ENCODE assay signal across 1 cellular context in genomic region chr1:19436716-19437476, GRCh38.
A peak's percentile ranks its signal among the peaks of the same experiment; 100 is the strongest.
TF ChIP-seq lines count a peak whose summit lies in the region.

No MANE protein-coding gene starts in this region.

TF ChIP-seq in HepG2, 621 proteins besides CTCF, POLR2A, EP300 and RAD21 (continued from another document and continues in another):
- TF ChIP-seq ATF1 (CRISPR knock-in tag; IDR thresholded peaks at IDR 0.05) (no peak), FOXJ3 (CRISPR knock-in tag; IDR thresholded peaks at IDR 0.05; ENCODE audit: borderline replicate concordance) (peak; percentile 91), ZFP91 (CRISPR knock-in tag; IDR thresholded peaks at IDR 0.05; ENCODE audit: borderline replicate concordance) (no peak), PHF8 (CRISPR knock-in tag; IDR thresholded peaks at IDR 0.05) (no peak), SP5 (CRISPR knock-in tag; IDR thresholded peaks at IDR 0.05; ENCODE audit: borderline replicate concordance, low read depth) (peak; percentile 31; the same call in 1 of the 2 replicates), MIER2 (CRISPR knock-in tag; IDR thresholded peaks at IDR 0.05) (no peak), ZNF567 (CRISPR knock-in tag; IDR thresholded peaks at IDR 0.05; ENCODE audit: borderline replicate concordance) (no peak), ZNF615 (CRISPR knock-in tag; IDR thresholded peaks at IDR 0.05; ENCODE audit: borderline replicate concordance) (no peak), ZNF792 (CRISPR knock-in tag; IDR thresholded peaks at IDR 0.05) (peak; percentile 82; the same call in 1 of the 2 replicates), ZNF451 (CRISPR knock-in tag; IDR thresholded peaks at IDR 0.05) (no peak), NFRKB (IDR thresholded peaks at IDR 0.05) (no peak), ZFP36 (IDR thresholded peaks at IDR 0.05; ENCODE audit: borderline replicate concordance, low read depth, low read length, partially characterized antibody) (no peak), ZNF331 (CRISPR knock-in tag; IDR thresholded peaks at IDR 0.05) (peak; percentile 88), ZSCAN12 (CRISPR knock-in tag; IDR thresholded peaks at IDR 0.05) (no peak), ZSCAN21 (CRISPR knock-in tag; IDR thresholded peaks at IDR 0.05; ENCODE audit: borderline replicate concordance) (peak; percentile 77; the same call in 1 of the 2 replicates), GRHL1 (CRISPR knock-in tag; conservative IDR thresholded peaks at IDR 0.05) (no peak), ZBTB42 (CRISPR knock-in tag; IDR thresholded peaks at IDR 0.05) (no peak), STAG1 (CRISPR knock-in tag; IDR thresholded peaks at IDR 0.05) (peak; percentile 19; the same call in 1 of the 2 replicates), ZNF326 (CRISPR knock-in tag; IDR thresholded peaks at IDR 0.05; ENCODE audit: borderline replicate concordance) (no peak), CHCHD3 (CRISPR knock-in tag; IDR thresholded peaks at IDR 0.05) (no peak), TEAD3 (CRISPR knock-in tag; optimal IDR thresholded peaks at IDR 0.05; ENCODE audit: borderline replicate concordance) (peak; percentile 83), FOXK1 (CRISPR knock-in tag; IDR thresholded peaks at IDR 0.05; ENCODE audit: borderline replicate concordance, low read depth) (peak; percentile 65; the same call in 1 of the 2 replicates), ZNF34 (CRISPR knock-in tag; IDR thresholded peaks at IDR 0.05; ENCODE audit: borderline replicate concordance) (no peak), MYNN (CRISPR knock-in tag; IDR thresholded peaks at IDR 0.05; ENCODE audit: low read depth) (no peak), TEAD2 (CRISPR knock-in tag; IDR thresholded peaks at IDR 0.05) (no peak), ZSCAN9 (CRISPR knock-in tag; IDR thresholded peaks at IDR 0.05; ENCODE audit: borderline replicate concordance) (0 out of 2 replicates have a peak, but pooled peaks have one; percentile 61), ZNF761 (CRISPR knock-in tag; conservative IDR thresholded peaks at IDR 0.05) (no peak), ZMYM2 (CRISPR knock-in tag; IDR thresholded peaks at IDR 0.05) (no peak), IKZF1 (IDR thresholded peaks at IDR 0.05) (no peak), SALL1 (CRISPR knock-in tag; IDR thresholded peaks at IDR 0.05) (peak; percentile 99), ZNF564 (CRISPR knock-in tag; IDR thresholded peaks at IDR 0.05) (no peak), CBX2 (IDR thresholded peaks at IDR 0.05; ENCODE audit: low read depth, low read length) (no peak), CBX2 (CRISPR knock-in tag; IDR thresholded peaks at IDR 0.05; ENCODE audit: low read depth) (no peak), ZGPAT (CRISPR knock-in tag; IDR thresholded peaks at IDR 0.05) (peak; percentile 81), MTF1 (CRISPR knock-in tag; IDR thresholded peaks at IDR 0.05) (no peak), ZMYM3 (CRISPR knock-in tag; IDR thresholded peaks at IDR 0.05) (peak; percentile 83), ZNF800 (CRISPR knock-in tag; IDR thresholded peaks at IDR 0.05) (no peak), ZSCAN20 (CRISPR knock-in tag; IDR thresholded peaks at IDR 0.05; ENCODE audit: borderline replicate concordance) (no peak)
- TF ChIP-seq, protein P1, sequence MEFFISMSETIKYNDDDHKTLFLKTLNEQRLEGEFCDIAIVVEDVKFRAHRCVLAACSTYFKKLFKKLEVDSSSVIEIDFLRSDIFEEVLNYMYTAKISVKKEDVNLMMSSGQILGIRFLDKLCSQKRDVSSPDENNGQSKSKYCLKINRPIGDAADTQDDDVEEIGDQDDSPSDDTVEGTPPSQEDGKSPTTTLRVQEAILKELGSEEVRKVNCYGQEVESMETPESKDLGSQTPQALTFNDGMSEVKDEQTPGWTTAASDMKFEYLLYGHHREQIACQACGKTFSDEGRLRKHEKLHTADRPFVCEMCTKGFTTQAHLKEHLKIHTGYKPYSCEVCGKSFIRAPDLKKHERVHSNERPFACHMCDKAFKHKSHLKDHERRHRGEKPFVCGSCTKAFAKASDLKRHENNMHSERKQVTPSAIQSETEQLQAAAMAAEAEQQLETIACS (CRISPR knock-in tag; IDR thresholded peaks at IDR 0.05) = no peak
- TF ChIP-seq, protein P2, sequence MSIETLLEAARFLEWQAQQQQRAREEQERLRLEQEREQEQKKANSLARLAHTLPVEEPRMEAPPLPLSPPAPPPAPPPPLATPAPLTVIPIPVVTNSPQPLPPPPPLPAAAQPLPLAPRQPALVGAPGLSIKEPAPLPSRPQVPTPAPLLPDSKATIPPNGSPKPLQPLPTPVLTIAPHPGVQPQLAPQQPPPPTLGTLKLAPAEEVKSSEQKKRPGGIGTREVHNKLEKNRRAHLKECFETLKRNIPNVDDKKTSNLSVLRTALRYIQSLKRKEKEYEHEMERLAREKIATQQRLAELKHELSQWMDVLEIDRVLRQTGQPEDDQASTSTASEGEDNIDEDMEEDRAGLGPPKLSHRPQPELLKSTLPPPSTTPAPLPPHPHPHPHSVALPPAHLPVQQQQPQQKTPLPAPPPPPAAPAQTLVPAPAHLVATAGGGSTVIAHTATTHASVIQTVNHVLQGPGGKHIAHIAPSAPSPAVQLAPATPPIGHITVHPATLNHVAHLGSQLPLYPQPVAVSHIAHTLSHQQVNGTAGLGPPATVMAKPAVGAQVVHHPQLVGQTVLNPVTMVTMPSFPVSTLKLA (IDR thresholded peaks at IDR 0.05) = no peak
- TF ChIP-seq, protein P3, sequence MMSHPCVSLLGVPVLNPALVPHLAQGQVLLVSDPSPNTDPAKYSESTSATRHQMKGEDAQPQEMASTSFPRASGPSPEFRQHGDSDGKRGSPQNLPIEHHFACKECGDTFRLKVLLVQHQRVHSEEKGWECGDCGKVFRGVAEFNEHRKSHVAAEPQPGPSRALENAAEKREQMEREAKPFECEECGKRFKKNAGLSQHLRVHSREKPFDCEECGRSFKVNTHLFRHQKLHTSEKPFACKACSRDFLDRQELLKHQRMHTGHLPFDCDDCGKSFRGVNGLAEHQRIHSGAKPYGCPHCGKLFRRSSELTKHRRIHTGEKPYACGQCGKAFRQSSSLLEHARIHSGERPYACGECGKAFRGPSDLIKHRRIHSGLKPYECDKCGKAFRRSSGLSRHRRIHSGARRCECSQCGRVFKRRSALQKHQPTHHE (CRISPR knock-in tag; IDR thresholded peaks at IDR 0.05; ENCODE audit: borderline replicate concordance) = no peak
- TF ChIP-seq, protein P4, sequence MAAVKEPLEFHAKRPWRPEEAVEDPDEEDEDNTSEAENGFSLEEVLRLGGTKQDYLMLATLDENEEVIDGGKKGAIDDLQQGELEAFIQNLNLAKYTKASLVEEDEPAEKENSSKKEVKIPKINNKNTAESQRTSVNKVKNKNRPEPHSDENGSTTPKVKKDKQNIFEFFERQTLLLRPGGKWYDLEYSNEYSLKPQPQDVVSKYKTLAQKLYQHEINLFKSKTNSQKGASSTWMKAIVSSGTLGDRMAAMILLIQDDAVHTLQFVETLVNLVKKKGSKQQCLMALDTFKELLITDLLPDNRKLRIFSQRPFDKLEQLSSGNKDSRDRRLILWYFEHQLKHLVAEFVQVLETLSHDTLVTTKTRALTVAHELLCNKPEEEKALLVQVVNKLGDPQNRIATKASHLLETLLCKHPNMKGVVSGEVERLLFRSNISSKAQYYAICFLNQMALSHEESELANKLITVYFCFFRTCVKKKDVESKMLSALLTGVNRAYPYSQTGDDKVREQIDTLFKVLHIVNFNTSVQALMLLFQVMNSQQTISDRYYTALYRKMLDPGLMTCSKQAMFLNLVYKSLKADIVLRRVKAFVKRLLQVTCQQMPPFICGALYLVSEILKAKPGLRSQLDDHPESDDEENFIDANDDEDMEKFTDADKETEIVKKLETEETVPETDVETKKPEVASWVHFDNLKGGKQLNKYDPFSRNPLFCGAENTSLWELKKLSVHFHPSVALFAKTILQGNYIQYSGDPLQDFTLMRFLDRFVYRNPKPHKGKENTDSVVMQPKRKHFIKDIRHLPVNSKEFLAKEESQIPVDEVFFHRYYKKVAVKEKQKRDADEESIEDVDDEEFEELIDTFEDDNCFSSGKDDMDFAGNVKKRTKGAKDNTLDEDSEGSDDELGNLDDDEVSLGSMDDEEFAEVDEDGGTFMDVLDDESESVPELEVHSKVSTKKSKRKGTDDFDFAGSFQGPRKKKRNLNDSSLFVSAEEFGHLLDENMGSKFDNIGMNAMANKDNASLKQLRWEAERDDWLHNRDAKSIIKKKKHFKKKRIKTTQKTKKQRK (IDR thresholded peaks at IDR 0.05; ENCODE audit: low read length) = no peak
- TF ChIP-seq, protein P5, sequence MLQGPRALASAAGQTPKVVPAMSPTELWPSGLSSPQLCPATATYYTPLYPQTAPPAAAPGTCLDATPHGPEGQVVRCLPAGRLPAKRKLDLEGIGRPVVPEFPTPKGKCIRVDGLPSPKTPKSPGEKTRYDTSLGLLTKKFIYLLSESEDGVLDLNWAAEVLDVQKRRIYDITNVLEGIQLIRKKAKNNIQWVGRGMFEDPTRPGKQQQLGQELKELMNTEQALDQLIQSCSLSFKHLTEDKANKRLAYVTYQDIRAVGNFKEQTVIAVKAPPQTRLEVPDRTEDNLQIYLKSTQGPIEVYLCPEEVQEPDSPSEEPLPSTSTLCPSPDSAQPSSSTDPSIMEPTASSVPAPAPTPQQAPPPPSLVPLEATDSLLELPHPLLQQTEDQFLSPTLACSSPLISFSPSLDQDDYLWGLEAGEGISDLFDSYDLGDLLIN (CRISPR knock-in tag; IDR thresholded peaks at IDR 0.05; ENCODE audit: borderline replicate concordance) = no peak
- TF ChIP-seq, protein P6, sequence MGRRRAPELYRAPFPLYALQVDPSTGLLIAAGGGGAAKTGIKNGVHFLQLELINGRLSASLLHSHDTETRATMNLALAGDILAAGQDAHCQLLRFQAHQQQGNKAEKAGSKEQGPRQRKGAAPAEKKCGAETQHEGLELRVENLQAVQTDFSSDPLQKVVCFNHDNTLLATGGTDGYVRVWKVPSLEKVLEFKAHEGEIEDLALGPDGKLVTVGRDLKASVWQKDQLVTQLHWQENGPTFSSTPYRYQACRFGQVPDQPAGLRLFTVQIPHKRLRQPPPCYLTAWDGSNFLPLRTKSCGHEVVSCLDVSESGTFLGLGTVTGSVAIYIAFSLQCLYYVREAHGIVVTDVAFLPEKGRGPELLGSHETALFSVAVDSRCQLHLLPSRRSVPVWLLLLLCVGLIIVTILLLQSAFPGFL (CRISPR knock-in tag; IDR thresholded peaks at IDR 0.05) = no peak
